In genomic region chr1:116841569-116842364, GRCh38 we compare ENCODE assay signal across 26 cellular contexts.
"Had no signal": no experiment of that assay in that cellular context is flagged by ENCODE, and none has a peak within 500 bp of the region (broad histone marks: within the 10 kb centered on the region; RNA-seq: fewer than 3 reads in every experiment).

No MANE protein-coding gene starts in this region.

- ATAC-seq: mucosa of descending colon; naive thymus-derived CD4-positive, alpha-beta T cell; natural killer cell treated with Interleukin-12 subunit alpha and Interleukin-12 subunit beta and Interleukin-15 and Interleukin-18, amount 100 ng/mL, for 72 hours; psoas muscle; stimulated activated memory B cell treated with anti-CD40 and anti-IgM and Interleukin-4, amounts not matched to agents 10 μg/mL and 1 μg/mL and 100 μg/mL, for 72 hours; stimulated activated naive CD8-positive, alpha-beta T cell treated with anti-CD3 and anti-CD28 coated beads, Interleukin-15, amount 100 ng/mL, for 72 hours had no signal

- H3K9ac ChIP-seq: parathyroid adenoma had no signal

- H3K79me2 ChIP-seq: parathyroid adenoma had no signal

- DNase-seq: hypothalamus; immature natural killer cell; kidney; left ventricle myocardium inferior; midbrain; mucosa of descending colon; naive thymus-derived CD4-positive, alpha-beta T cell; nucleus accumbens; psoas muscle; right lobe of liver; stimulated activated CD4-positive, alpha-beta T cell treated with anti-CD3 and anti-CD28 coated beads, Interleukin-1b, Interleukin-23, amount 100 ng/mL, for 48 hours; stimulated activated CD4-positive, alpha-beta T cell treated with anti-CD3 and anti-CD28 coated beads, Interleukin-2, amount 100 ng/mL, for 48 hours; stimulated activated CD4-positive, alpha-beta T cell treated with anti-CD3 and anti-CD28 coated beads, Interleukin-4, amount 100 ng/mL, for 4 hours; stimulated activated CD8-positive, alpha-beta memory T cell treated with anti-CD3 and anti-CD28 coated beads, Interleukin-4, amount 100 ng/mL, for 48 hours; stimulated activated naive CD4-positive, alpha-beta T cell treated with Interleukin-2 at 50 U/mL for 16 hours; stimulated activated naive CD8-positive, alpha-beta T cell treated with anti-CD3 and anti-CD28 coated beads, Interleukin-15, amount 100 ng/mL, for 72 hours; substantia nigra; uterus had no signal

- H3K27me3 ChIP-seq: right atrium auricular region, right lobe of liver, tibial nerve, uterus had no signal

- H2AFZ ChIP-seq: parathyroid adenoma had no signal

- H3K9me3 ChIP-seq: psoas muscle, right lobe of liver, uterus had no signal

- H3K4me1 ChIP-seq: left ventricle myocardium inferior, parathyroid adenoma, psoas muscle, right atrium auricular region, right lobe of liver, tibial nerve had no signal

- FAIRE-seq: islet of Langerhans, kidney had no signal

- H3K4me3 ChIP-seq: left ventricle myocardium inferior, lung, mucosa of descending colon, psoas muscle, right atrium auricular region, right lobe of liver, smooth muscle cell, tibial nerve, uterus had no signal

- H3K36me3 ChIP-seq: left ventricle myocardium inferior, right atrium auricular region, right lobe of liver, tibial nerve, uterus had no signal

- H3K27ac ChIP-seq: left ventricle myocardium inferior, parathyroid adenoma, psoas muscle, right atrium auricular region, right lobe of liver, tibial nerve, uterus had no signal

- H3K4me2 ChIP-seq: smooth muscle cell had no signal
